In the genomic region with DNA sequence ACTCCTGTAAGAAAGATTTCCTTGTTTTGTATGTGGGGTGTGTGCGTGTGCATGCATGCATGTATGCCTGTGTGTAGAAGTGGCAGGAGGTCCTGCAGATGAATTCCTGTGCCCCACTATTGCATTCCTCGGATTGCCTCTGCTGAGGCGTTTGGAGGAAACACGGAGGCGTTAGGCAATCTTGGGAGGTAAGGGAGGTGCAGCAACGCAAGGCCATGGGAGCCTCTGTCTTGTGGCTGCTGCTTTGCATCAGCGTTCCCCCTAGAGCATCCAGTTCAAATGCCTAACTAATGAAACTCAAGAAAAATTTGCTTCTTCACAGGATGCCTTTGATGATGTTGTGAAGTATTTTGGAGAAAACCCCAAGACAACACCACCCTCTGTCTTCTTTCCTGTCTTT, we compare ENCODE assay signal across 20 cellular contexts.
DNase-seq lines count a peak whose midpoint lies in the region; TF ChIP-seq lines count a peak whose summit lies in the region.
"Had no signal": no experiment of that assay in that cellular context is flagged by ENCODE, and none has a peak within 500 bp of the region (broad histone marks: within the 10 kb centered on the region; RNA-seq: fewer than 3 reads in every experiment).

No MANE protein-coding gene starts in this region.

- H3K4me3 Mint-ChIP-seq in MCF 10A (ENCODE audit: unreplicated experiment) (no peak overlapping the region), chondrocyte (ENCODE audit: unreplicated experiment) (no peak overlapping the region)
- H3K4me3 Mint-ChIP-seq in activated T-helper 2 cell treated with anti-CD3 and anti-CD28 coated beads, Interferon-gamma antibody, Interleukin-2, Interleukin-4, amounts not matched to agents 10 μg/mL and 5 μg/mL and 100 μg/mL, durations not matched to agents 14 hours and 24 hours and 36 hours (ENCODE audit: low read depth) = no peak overlapping the region
- H3K4me3 Mint-ChIP-seq: B cell; CD4-positive, alpha-beta T cell; CD8-positive, alpha-beta T cell had no signal

- H3K4me3 ChIP-seq in breast epithelium (no peak overlapping the region), choroid plexus epithelial cell (ENCODE audit: low read depth, low read length) (no peak overlapping the region), neuronal stem cell (ENCODE audit: low read length in 2 of 2) (no peak overlapping the region)
- H3K4me3 ChIP-seq: A549; BLaER1 treated with 17β-estradiol and CSF1 and Interleukin-3, amounts not matched to agents 10 nM and 100 nM had no signal

- H3K27ac ChIP-seq in breast epithelium (no peak overlapping the region), neuronal stem cell (replicated peaks; ENCODE audit: low read length) (no peak overlapping the region), temporal lobe (ENCODE audit: low read depth, low read length) (peak overlapping the region; percentile 41)
- H3K27ac ChIP-seq: 22Rv1, A549, C4-2B had no signal

- H2AK5ac ChIP-seq in neuronal stem cell (ENCODE audit: low read depth, low read length) = no peak overlapping the region

- H3K4me1 ChIP-seq in breast epithelium = no peaks in the 10 kb centered on the region
- H3K4me1 ChIP-seq in neuronal stem cell (ENCODE audit: control insufficient read depth in 2 of 2, insufficient read depth in 1 of 2, low read depth in 1 of 2, low read length in 2 of 2) = no peaks in the 10 kb centered on the region
- H3K4me1 ChIP-seq: A549, Caco-2 had no signal

- no peak overlapping the region for H4K91ac ChIP-seq in neuronal stem cell (ENCODE audit: low read depth, low read length, poor library complexity)

- H3K9me3 ChIP-seq in breast epithelium (no peaks in the 10 kb centered on the region), neuronal stem cell (replicated peaks in 1 of 2; ENCODE audit: control insufficient read depth in 2 of 2, insufficient read depth in 1 of 2, low read depth in 1 of 2, low read length in 2 of 2) (no peaks in the 10 kb centered on the region)
- H3K9me3 ChIP-seq: A549; BLaER1 treated with 17β-estradiol and CSF1 and Interleukin-3, amounts not matched to agents 10 nM and 100 nM; Caco-2 had no signal

- DNase-seq in MCF 10A (ENCODE audit: unreplicated experiment) (no peak), breast epithelium (ENCODE audit: low spot score in 2 of 2) (no peak), choroid plexus epithelial cell (ENCODE audit: low read depth) (peak; percentile 76), neuronal stem cell (ENCODE audit: low spot score) (no peak), chondrocyte (ENCODE audit: low spot score) (no peak), amniotic stem cell (lab: John Stamatoyannopoulos, UW) (no peak)
- no peak for DNase-seq in activated T-helper 2 cell treated with anti-CD3 and anti-CD28 coated beads, Interferon-gamma antibody, Interleukin-2, Interleukin-4, amounts not matched to agents 10 μg/mL and 5 μg/mL and 100 μg/mL, durations not matched to agents 14 hours and 24 hours and 36 hours (ENCODE audit: low spot score)
- DNase-seq: AML-193; Caco-2; Calu3; CD4-positive, alpha-beta T cell; CD8-positive, alpha-beta T cell; DMS79 treated with DMSO at 0.1 percent for 48 hours; GF-D8 had no signal

- H3K18ac ChIP-seq in neuronal stem cell (ENCODE audit: low read length) = no peak overlapping the region

- no peak overlapping the region for H2BK5ac ChIP-seq in neuronal stem cell (ENCODE audit: low read length)

- no TSS peak for BruUV-seq in MCF 10A (replicated peaks; lab: Mats Ljungman, UMichigan)

- H3K36me3 ChIP-seq in breast epithelium (peaks cover 5% of the 10 kb centered on the region), neuronal stem cell (replicated peaks in 1 of 2; ENCODE audit: control insufficient read depth in 2 of 2, insufficient read depth in 2 of 2, low read length in 2 of 2) (peaks cover 52 to 97% of the 10 kb centered on the region in 2 donors)

- TF ChIP-seq POLR2A in breast epithelium (IDR thresholded peaks at IDR 0.05) = no peak

- POLR2A ChIA-PET in MCF 10A (lab: Yijun Ruan, JAX) = interaction anchor here (0.6 kb wide), 1 partner anchor 65 kb away, joined by 3 read pairs; no protein-coding TSS in a partner anchor

- H2BK15ac ChIP-seq in neuronal stem cell (ENCODE audit: low read length) = no peak overlapping the region

- H2BK12ac ChIP-seq in neuronal stem cell (ENCODE audit: low read length) = no peak overlapping the region

- H3K4me2 ChIP-seq in neuronal stem cell (ENCODE audit: insufficient read depth, low read length, poor library complexity, severe bottlenecking) = no peak overlapping the region
- H3K4me2 ChIP-seq: A549; BLaER1 treated with 17β-estradiol and CSF1 and Interleukin-3, amounts not matched to agents 10 nM and 100 nM had no signal

- no peak overlapping the region for H4K8ac ChIP-seq in neuronal stem cell (ENCODE audit: low read depth, low read length)

- no peak for TF ChIP-seq CTCF in MCF 10A (IDR thresholded peaks at IDR 0.05; ENCODE audit: unreplicated experiment)
- no peak for TF ChIP-seq CTCF in breast epithelium (IDR thresholded peaks at IDR 0.05)
- peak; percentile 5 for TF ChIP-seq CTCF in choroid plexus epithelial cell (conservative IDR thresholded peaks at IDR 0.05; ENCODE audit: low read depth, low read length)
- TF ChIP-seq CTCF in chondrocyte (IDR thresholded peaks at IDR 0.05) = no peak

- no peaks in the 10 kb centered on the region for H3K27me3 ChIP-seq in breast epithelium
- no peaks in the 10 kb centered on the region for H3K27me3 ChIP-seq in neuronal stem cell (ENCODE audit: control insufficient read depth in 3 of 3, insufficient read depth in 3 of 3, low read depth in 1 of 3, low read length in 3 of 3)
- H3K27me3 ChIP-seq: BLaER1 treated with 17β-estradiol and CSF1 and Interleukin-3, amounts not matched to agents 10 nM and 100 nM had no signal

- H3K27me3 Mint-ChIP-seq in MCF 10A (ENCODE audit: insufficient read depth, unreplicated experiment) (no peaks in the 10 kb centered on the region), chondrocyte (ENCODE audit: low read depth) (no peaks in the 10 kb centered on the region)
- H3K27me3 Mint-ChIP-seq in activated T-helper 2 cell treated with anti-CD3 and anti-CD28 coated beads, Interferon-gamma antibody, Interleukin-2, Interleukin-4, amounts not matched to agents 10 μg/mL and 5 μg/mL and 100 μg/mL, durations not matched to agents 14 hours and 24 hours and 36 hours (ENCODE audit: low read depth) = no peaks in the 10 kb centered on the region
- H3K27me3 Mint-ChIP-seq: B cell had no signal

- H3K36me3 Mint-ChIP-seq in MCF 10A (ENCODE audit: insufficient read depth, unreplicated experiment) (peaks cover 61% of the 10 kb centered on the region), chondrocyte (ENCODE audit: low read depth) (peaks cover 26% of the 10 kb centered on the region)
- peaks cover 4% of the 10 kb centered on the region for H3K36me3 Mint-ChIP-seq in activated T-helper 2 cell treated with anti-CD3 and anti-CD28 coated beads, Interferon-gamma antibody, Interleukin-2, Interleukin-4, amounts not matched to agents 10 μg/mL and 5 μg/mL and 100 μg/mL, durations not matched to agents 14 hours and 24 hours and 36 hours (ENCODE audit: low read depth)
- H3K36me3 Mint-ChIP-seq: CD8-positive, alpha-beta T cell had no signal

- no CpG with 5 or more reads among the region's 7 CpGs for WGBS in neuronal stem cell (ENCODE audit: extremely low coverage in 2 of 2, insufficient read length in 2 of 2, insufficient replicate concordance in 1 of 2), 2 donors

- CTCF ChIA-PET in MCF 10A (lab: Yijun Ruan, JAX) = interaction anchor here (1.1 to 3.6 kb wide), 3 partner anchors 448 to 462 kb away, joined by 3 to 22 read pairs (median 5); a partner anchor contains a TSS

- peak overlapping the region; percentile 2 for H3K9ac ChIP-seq in neuronal stem cell (ENCODE audit: low read depth, low read length, poor library complexity)

- no peak overlapping the region for H2AFZ ChIP-seq in neuronal stem cell (ENCODE audit: low read length)

- H3K27ac Mint-ChIP-seq in MCF 10A (ENCODE audit: low read depth, unreplicated experiment) (peak overlapping the region; percentile 69), chondrocyte (ENCODE audit: unreplicated experiment) (no peak overlapping the region)
- no peak overlapping the region for H3K27ac Mint-ChIP-seq in activated T-helper 2 cell treated with anti-CD3 and anti-CD28 coated beads, Interferon-gamma antibody, Interleukin-2, Interleukin-4, amounts not matched to agents 10 μg/mL and 5 μg/mL and 100 μg/mL, durations not matched to agents 14 hours and 24 hours and 36 hours
- H3K27ac Mint-ChIP-seq: B cell; CD4-positive, alpha-beta T cell; CD8-positive, alpha-beta T cell had no signal

- H3K4me1 Mint-ChIP-seq in MCF 10A (ENCODE audit: insufficient read depth, unreplicated experiment) = no peaks in the 10 kb centered on the region
- no peaks in the 10 kb centered on the region for H3K4me1 Mint-ChIP-seq in chondrocyte (ENCODE audit: low read depth)
- no peaks in the 10 kb centered on the region for H3K4me1 Mint-ChIP-seq in activated T-helper 2 cell treated with anti-CD3 and anti-CD28 coated beads, Interferon-gamma antibody, Interleukin-2, Interleukin-4, amounts not matched to agents 10 μg/mL and 5 μg/mL and 100 μg/mL, durations not matched to agents 14 hours and 24 hours and 36 hours (ENCODE audit: low read depth)

- H2BK120ac ChIP-seq in neuronal stem cell (ENCODE audit: low read depth, low read length) = no peak overlapping the region

- H3K4ac ChIP-seq in neuronal stem cell (ENCODE audit: low read length) = no peak overlapping the region

- H3K79me1 ChIP-seq in neuronal stem cell (ENCODE audit: low read depth, low read length) = no peaks in the 10 kb centered on the region

- intact Hi-C loops in MCF 10A (cut with micrococcal nuclease) = loop anchor here (5.0 kb wide), 1 partner anchor 300 kb away; a partner anchor contains a TSS
- intact Hi-C loops in breast epithelium (cut with DNase I; ENCODE audit: low total_unique reads) = no loop called here
- intact Hi-C loops in activated T-helper 2 cell treated with anti-CD3 and anti-CD28 coated beads, Interferon-gamma antibody, Interleukin-2, Interleukin-4, amounts not matched to agents 10 μg/mL and 5 μg/mL and 100 μg/mL, durations not matched to agents 14 hours and 24 hours and 36 hours (cut with micrococcal nuclease) = no loop called here

- no peak overlapping the region for H3K14ac ChIP-seq in neuronal stem cell (ENCODE audit: low read length)

- H3K23ac ChIP-seq in neuronal stem cell (ENCODE audit: low read depth, low read length, poor library complexity) = peak overlapping the region; percentile 23

- no peaks in the 10 kb centered on the region for H3K9me3 Mint-ChIP-seq in MCF 10A (ENCODE audit: unreplicated experiment)
- no peaks in the 10 kb centered on the region for H3K9me3 Mint-ChIP-seq in chondrocyte (ENCODE audit: low read depth)
- H3K9me3 Mint-ChIP-seq in activated T-helper 2 cell treated with anti-CD3 and anti-CD28 coated beads, Interferon-gamma antibody, Interleukin-2, Interleukin-4, amounts not matched to agents 10 μg/mL and 5 μg/mL and 100 μg/mL, durations not matched to agents 14 hours and 24 hours and 36 hours = no peaks in the 10 kb centered on the region
- H3K9me3 Mint-ChIP-seq: CD4-positive, alpha-beta T cell; CD8-positive, alpha-beta T cell had no signal
